15 cellular contexts compared by ENCODE assay signal in the genomic region with DNA sequence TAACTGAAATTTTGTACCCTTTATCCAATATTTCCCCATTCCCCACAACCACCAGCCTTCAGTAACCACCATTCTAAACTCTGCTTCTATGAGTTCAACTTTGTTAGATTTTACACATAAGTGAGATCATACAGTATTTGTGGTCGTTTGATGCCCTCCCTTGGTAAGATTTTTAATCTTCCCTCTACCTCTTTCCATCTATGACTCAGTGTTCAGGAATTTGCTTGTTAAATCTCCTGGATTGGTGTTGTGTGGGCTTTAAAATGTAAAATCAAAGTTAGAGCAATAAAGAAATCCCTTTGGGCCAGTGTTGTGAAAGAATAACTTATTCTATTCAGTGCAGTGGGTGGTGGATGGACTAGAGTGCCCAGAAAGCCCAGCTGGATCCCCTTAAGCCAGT. TPM values are rescaled to one million over a fixed set of nuclear protein-coding genes. Genes with fewer than 3 reads are reported as not detected.
DNase-seq lines count a peak whose midpoint lies in the region; ATAC-seq and TF ChIP-seq lines count a peak whose summit lies in the region.
"Had no signal": no experiment of that assay in that cellular context is flagged by ENCODE, and none has a peak within 500 bp of the region (broad histone marks: within the 10 kb centered on the region; RNA-seq: fewer than 3 reads in every experiment).

No MANE protein-coding gene starts in this region.

- H3K9me3 ChIP-seq in A673 (ENCODE audit: low read depth, low read length, poor library complexity, severe bottlenecking) (no peaks in the 10 kb centered on the region), gastrocnemius medialis (no peaks in the 10 kb centered on the region)
- H3K9me3 ChIP-seq: SJCRH30, testis had no signal

- DNase-seq in A673 (ENCODE audit: low spot score) (peak; percentile 67), HFFc6 (peak; percentile 72), WTC11 (ENCODE audit: low spot score) (no peak), foreskin fibroblast (peak; percentile 39 to 65), NCI-H2227 treated with DMSO at 0.1 percent for 48 hours (lab: John Stamatoyannopoulos, UW) (no peak), Right ventricle myocardium inferior (ENCODE audit: missing footprints) (no peak), gastrocnemius medialis (no peak), KG1 (lab: John Stamatoyannopoulos, UW) (no peak)
- DNase-seq: activated naive CD8-positive, alpha-beta T cell treated with anti-CD3 and anti-CD28 coated beads for 36 hours; left cardiac atrium; NCI-H2029; testis had no signal

- ATAC-seq in WTC11 (no peak), Right ventricle myocardium inferior (no peak), gastrocnemius medialis (no peak)

- CTCF ChIA-PET in A673 (lab: Charles Lee), result no interaction called here
- CTCF ChIA-PET in WTC11 (lab: Charles Lee), result no interaction called here

- H3K36me3 Mint-ChIP-seq in HFFc6 (ENCODE audit: low read depth), result no peaks in the 10 kb centered on the region
- H3K36me3 Mint-ChIP-seq in WTC11, result no peaks in the 10 kb centered on the region
- H3K36me3 Mint-ChIP-seq: activated naive CD8-positive, alpha-beta T cell treated with anti-CD3 and anti-CD28 coated beads for 36 hours had no signal

- POLR2A ChIA-PET in A673 (lab: Charles Lee; ENCODE audit: low non-redundant PET) (no interaction called here), WTC11 (lab: Charles Lee) (no interaction called here)

- H3K27me3 ChIP-seq in A673 (replicated peaks; ENCODE audit: insufficient read depth, low read depth, low read length, poor library complexity) (no peaks in the 10 kb centered on the region), gastrocnemius medialis (no peaks in the 10 kb centered on the region)
- H3K27me3 ChIP-seq: SJCRH30, testis had no signal

- TF ChIP-seq CTCF in A673 (conservative IDR thresholded peaks at IDR 0.05; ENCODE audit: low read depth, low read length), result 0 out of 2 replicates have a peak, but pooled peaks have one; percentile 22
- 0 out of 2 replicates have a peak, but pooled peaks have one; percentile 18 for TF ChIP-seq CTCF in HFFc6 (IDR thresholded peaks at IDR 0.05)
- TF ChIP-seq CTCF in WTC11 (IDR thresholded peaks at IDR 0.05), result no peak
- TF ChIP-seq CTCF in foreskin fibroblast (IDR thresholded peaks at IDR 0.05; ENCODE audit: low read depth, low read length), result no peak
- TF ChIP-seq CTCF in gastrocnemius medialis (IDR thresholded peaks at IDR 0.05 in 4 of 5, conservative IDR thresholded peaks at IDR 0.05 in 1 of 5), result no peak

- TF ChIP-seq POLR2A in gastrocnemius medialis (IDR thresholded peaks at IDR 0.05), result no peak

- H3K9me3 Mint-ChIP-seq in HFFc6, result no peaks in the 10 kb centered on the region
- H3K9me3 Mint-ChIP-seq in WTC11, result peaks cover 3% of the 10 kb centered on the region; the same call in 1 of the 2 replicates
- H3K9me3 Mint-ChIP-seq: activated naive CD8-positive, alpha-beta T cell treated with anti-CD3 and anti-CD28 coated beads for 36 hours had no signal

- H3K36me3 ChIP-seq in A673 (ENCODE audit: insufficient read depth, low read length, poor library complexity, severe bottlenecking), result no peaks in the 10 kb centered on the region
- no peaks in the 10 kb centered on the region for H3K36me3 ChIP-seq in gastrocnemius medialis

- no peaks in the 10 kb centered on the region for H3K4me1 ChIP-seq in A673 (ENCODE audit: insufficient read depth, low read length, poor library complexity, severe bottlenecking)
- no peaks in the 10 kb centered on the region for H3K4me1 ChIP-seq in gastrocnemius medialis
- H3K4me1 ChIP-seq: testis had no signal

- no peak overlapping the region for H3K4me3 ChIP-seq in A673 (ENCODE audit: low read depth, low read length, poor library complexity, severe bottlenecking)
- no peak overlapping the region for H3K4me3 ChIP-seq in foreskin fibroblast (ENCODE audit: low read depth in 1 of 2, low read length in 2 of 2)
- no peak overlapping the region for H3K4me3 ChIP-seq in gastrocnemius medialis
- H3K4me3 ChIP-seq: SJCRH30, testis had no signal

- BruUV-seq in A673 (replicated peaks; lab: Mats Ljungman, UMichigan), result no TSS peak

- H3K4me3 Mint-ChIP-seq in HFFc6, result no peak overlapping the region
- no peak overlapping the region for H3K4me3 Mint-ChIP-seq in WTC11
- H3K4me3 Mint-ChIP-seq: activated naive CD8-positive, alpha-beta T cell treated with anti-CD3 and anti-CD28 coated beads for 36 hours; B cell had no signal

- in situ Hi-C loops in gastrocnemius medialis (cut with MboI; ENCODE audit: low sequenced_read_pairs in 4 of 4), result no loop called here

- intact Hi-C loops in A673 (cut with micrococcal nuclease; ENCODE audit: unreplicated experiment), result loop anchor here (5.0 kb wide), 1 partner anchor 76 kb away; no protein-coding TSS in a partner anchor
- intact Hi-C loops in Right ventricle myocardium inferior (cut with DNase I), result no loop called here
- intact Hi-C loops in gastrocnemius medialis (cut with DNase I; ENCODE audit: low total_unique reads), result no loop called here

- H3K27me3 Mint-ChIP-seq in HFFc6 (ENCODE audit: insufficient read depth) (peaks cover 7% of the 10 kb centered on the region), WTC11 (ENCODE audit: low read depth) (no peaks in the 10 kb centered on the region)
- H3K27me3 Mint-ChIP-seq: activated naive CD8-positive, alpha-beta T cell treated with anti-CD3 and anti-CD28 coated beads for 36 hours; B cell; progenitor cell of endocrine pancreas had no signal

- H3K27ac ChIP-seq in A673 (ENCODE audit: low read depth, low read length, poor library complexity, severe bottlenecking) (no peak overlapping the region), gastrocnemius medialis (no peak overlapping the region)
- H3K27ac ChIP-seq: SJCRH30, testis had no signal

- H3K27ac Mint-ChIP-seq in HFFc6 (peak overlapping the region; percentile 22; the same call in 1 of the 2 replicates), WTC11 (peak overlapping the region; percentile 50; the same call in 1 of the 2 replicates)
- H3K27ac Mint-ChIP-seq: activated naive CD8-positive, alpha-beta T cell treated with anti-CD3 and anti-CD28 coated beads for 36 hours; B cell; progenitor cell of endocrine pancreas had no signal

- H3K4me1 Mint-ChIP-seq in HFFc6 (ENCODE audit: low read depth) (peaks cover 29% of the 10 kb centered on the region), WTC11 (peaks cover 12% of the 10 kb centered on the region)
- H3K4me1 Mint-ChIP-seq: activated naive CD8-positive, alpha-beta T cell treated with anti-CD3 and anti-CD28 coated beads for 36 hours; B cell had no signal

TF ChIP-seq in WTC11, 78 proteins besides CTCF, POLR2A, EP300 and RAD21 (continues in another document):
- TF ChIP-seq, protein P1, sequence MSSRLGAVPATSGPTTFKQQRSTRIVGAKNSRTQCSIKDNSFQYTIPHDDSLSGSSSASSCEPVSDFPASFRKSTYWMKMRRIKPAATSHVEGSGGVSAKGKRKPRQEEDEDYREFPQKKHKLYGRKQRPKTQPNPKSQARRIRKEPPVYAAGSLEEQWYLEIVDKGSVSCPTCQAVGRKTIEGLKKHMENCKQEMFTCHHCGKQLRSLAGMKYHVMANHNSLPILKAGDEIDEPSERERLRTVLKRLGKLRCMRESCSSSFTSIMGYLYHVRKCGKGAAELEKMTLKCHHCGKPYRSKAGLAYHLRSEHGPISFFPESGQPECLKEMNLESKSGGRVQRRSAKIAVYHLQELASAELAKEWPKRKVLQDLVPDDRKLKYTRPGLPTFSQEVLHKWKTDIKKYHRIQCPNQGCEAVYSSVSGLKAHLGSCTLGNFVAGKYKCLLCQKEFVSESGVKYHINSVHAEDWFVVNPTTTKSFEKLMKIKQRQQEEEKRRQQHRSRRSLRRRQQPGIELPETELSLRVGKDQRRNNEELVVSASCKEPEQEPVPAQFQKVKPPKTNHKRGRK (CRISPR knock-in tag; IDR thresholded peaks at IDR 0.05; ENCODE audit: borderline replicate concordance), result no peak
- TF ChIP-seq SP1 (CRISPR knock-in tag; conservative IDR thresholded peaks at IDR 0.05), result no peak
- no peak for TF ChIP-seq NR2C2 (CRISPR knock-in tag; IDR thresholded peaks at IDR 0.05)
- TF ChIP-seq PRDM15 (CRISPR knock-in tag; IDR thresholded peaks at IDR 0.05), result no peak
- TF ChIP-seq ZNF416 (CRISPR knock-in tag; IDR thresholded peaks at IDR 0.05), result no peak
- no peak for TF ChIP-seq GRHL2 (CRISPR knock-in tag; IDR thresholded peaks at IDR 0.05; ENCODE audit: insufficient replicate concordance, severe bottlenecking)
- no peak for TF ChIP-seq NR3C1 (CRISPR knock-in tag; conservative IDR thresholded peaks at IDR 0.05; ENCODE audit: low read depth)
- no peak for TF ChIP-seq FOXK1 (CRISPR knock-in tag; IDR thresholded peaks at IDR 0.05)
- no peak for TF ChIP-seq ZNF138 (CRISPR knock-in tag; conservative IDR thresholded peaks at IDR 0.05)
- TF ChIP-seq TEAD4 (CRISPR knock-in tag; IDR thresholded peaks at IDR 0.05), result no peak
- no peak for TF ChIP-seq ZNF232 (CRISPR knock-in tag; IDR thresholded peaks at IDR 0.05)
- no peak for TF ChIP-seq CBFB (CRISPR knock-in tag; IDR thresholded peaks at IDR 0.05; ENCODE audit: low read depth)

RNA-seq across cellular contexts. Expression of gene SLC16A2, which starts 37.4 kb away (rescaled TPM):
- total RNA-seq in A673 (2021) (17.8 and 24.7 TPM in 2 replicates), WTC11 (2021) (48.4 to 55.2 TPM (median 48.4 TPM) in 3 replicates), Right ventricle myocardium inferior (8.2 TPM), gastrocnemius medialis (1 to 10 TPM; 1.3 to 2.4 (median 2.1) TPM)
- 10 to 100 TPM; 40.4 to 68.5 (median 48.1) TPM for total RNA-seq in HFFc6 (2021; fragmentation: NEBNext Ultra II Directional; extraction: Animal tissue kit (Norgen Biotek cat#: 25700))
- total RNA-seq: B cell had no signal

Comparison
In these comparisons a context has a peak if more than half of its experiments do, and no peak if none do; other contexts are left out.
1. DNase-seq: peak in A673 (single experiment), HFFc6 (single experiment) and foreskin fibroblast (2 of 2); none in WTC11 (single experiment), NCI-H2227 treated with DMSO at 0.1 percent for 48 hours (single experiment), Right ventricle myocardium inferior (single experiment), gastrocnemius medialis (0 of 2) and KG1 (single experiment).
2. CTCF ChIP-seq: peak in A673 (single experiment) and HFFc6 (single experiment); none in WTC11 (single experiment), foreskin fibroblast (single experiment) and gastrocnemius medialis (0 of 5).